12 cellular contexts compared by ENCODE assay signal in genomic region chr11:76654310-76654851, GRCh38. TPM values are rescaled to one million over a fixed set of nuclear protein-coding genes. Genes with fewer than 3 reads are reported as not detected.
DNase-seq lines count a peak whose midpoint lies in the region; ATAC-seq and TF ChIP-seq lines count a peak whose summit lies in the region.
"Had no signal": no experiment of that assay in that cellular context is flagged by ENCODE, and none has a peak within 500 bp of the region (broad histone marks: within the 10 kb centered on the region; RNA-seq: fewer than 3 reads in every experiment).

No MANE protein-coding gene starts in this region.

- intact Hi-C loops in uterus (cut with DNase I; ENCODE audit: low total_unique reads): no loop called here

- DNase-seq in activated CD8-positive, alpha-beta memory T cell treated with anti-CD3 and anti-CD28 coated beads for 24 hours: peak; percentile 24
- no peak for DNase-seq in activated CD8-positive, alpha-beta memory T cell treated with anti-CD3 and anti-CD28 coated beads, Interleukin-2, amount 10 ng/mL, durations not matched to agents 7 days and 5 days
- DNase-seq in fibroblast of villous mesenchyme (ENCODE audit: low read depth): peak; percentile 96
- DNase-seq in myocyte (ENCODE audit: low read depth): peak; percentile 27
- DNase-seq in uterus: peak; percentile 84
- no peak for DNase-seq in NCI-H1436 (lab: John Stamatoyannopoulos, UW)
- DNase-seq: activated gamma-delta T cell; NCI-H2081; stimulated activated naive CD4-positive, alpha-beta T cell treated with Interleukin-2 at 50 U/mL for 16 hours had no signal

- TF ChIP-seq POLR2A in uterus (IDR thresholded peaks at IDR 0.05): no peak

- CTCF ChIA-PET in activated CD8-positive, alpha-beta memory T cell treated with anti-CD3 and anti-CD28 coated beads, Interleukin-2, amount 10 ng/mL, durations not matched to agents 7 days and 5 days (lab: Charles Lee): no interaction called here

- no peaks in the 10 kb centered on the region for H3K27me3 ChIP-seq in uterus

- no peaks in the 10 kb centered on the region for H3K9me3 ChIP-seq in uterus

- peaks cover 14 to 27% of the 10 kb centered on the region in 2 donors for H3K4me1 ChIP-seq in uterus

- no peaks in the 10 kb centered on the region for H3K4me1 Mint-ChIP-seq in activated CD8-positive, alpha-beta memory T cell treated with anti-CD3 and anti-CD28 coated beads, Interleukin-2, amount 10 ng/mL, durations not matched to agents 7 days and 5 days

- H3K36me3 Mint-ChIP-seq in activated CD8-positive, alpha-beta memory T cell treated with anti-CD3 and anti-CD28 coated beads, Interleukin-2, amount 10 ng/mL, durations not matched to agents 7 days and 5 days: no peaks in the 10 kb centered on the region

- no peaks in the 10 kb centered on the region for H3K36me3 ChIP-seq in uterus

- H3K27ac Mint-ChIP-seq in activated CD8-positive, alpha-beta memory T cell treated with anti-CD3 and anti-CD28 coated beads, Interleukin-2, amount 10 ng/mL, durations not matched to agents 7 days and 5 days: no peak overlapping the region

- no peak for ATAC-seq in activated CD8-positive, alpha-beta memory T cell treated with anti-CD3 and anti-CD28 coated beads, Interleukin-2, amount 10 ng/mL, durations not matched to agents 7 days and 5 days
- no peak for ATAC-seq in GM21367 (IDR thresholded peaks at IDR 0.05; ENCODE audit: unreplicated experiment)
- no peak for ATAC-seq in HG02678 (IDR thresholded peaks at IDR 0.05; ENCODE audit: unreplicated experiment)

- peaks cover 17% of the 10 kb centered on the region for H3K27me3 Mint-ChIP-seq in activated CD8-positive, alpha-beta memory T cell treated with anti-CD3 and anti-CD28 coated beads, Interleukin-2, amount 10 ng/mL, durations not matched to agents 7 days and 5 days

- H3K9me3 Mint-ChIP-seq in activated CD8-positive, alpha-beta memory T cell treated with anti-CD3 and anti-CD28 coated beads, Interleukin-2, amount 10 ng/mL, durations not matched to agents 7 days and 5 days (ENCODE audit: low read depth): no peaks in the 10 kb centered on the region

- H3K4me3 ChIP-seq in fibroblast of villous mesenchyme (ENCODE audit: low read depth, low read length): no peak overlapping the region
- no peak overlapping the region for H3K4me3 ChIP-seq in uterus

- peak overlapping the region; percentile 61 to 88 for H3K27ac ChIP-seq in uterus

- no peak overlapping the region for H3K4me3 Mint-ChIP-seq in activated CD8-positive, alpha-beta memory T cell treated with anti-CD3 and anti-CD28 coated beads, Interleukin-2, amount 10 ng/mL, durations not matched to agents 7 days and 5 days

- TF ChIP-seq CTCF in fibroblast of villous mesenchyme (IDR thresholded peaks at IDR 0.05; ENCODE audit: insufficient read depth, low read depth, low read length): no peak
- no peak for TF ChIP-seq CTCF in uterus (IDR thresholded peaks at IDR 0.05)

RNA-seq across cellular contexts. Expression of gene LRRC32, which starts 16.2 kb away (rescaled TPM):
- 1 to 10 TPM in 1 of 2 experiments, under 1 TPM in 1; 0.32 to 4.7 TPM for total RNA-seq in activated CD8-positive, alpha-beta memory T cell treated with anti-CD3 and anti-CD28 coated beads, Interleukin-2, amount 10 ng/mL, durations not matched to agents 7 days and 5 days
- 12.1 and 25.8 TPM in 2 replicates for total RNA-seq in fibroblast of villous mesenchyme
- total RNA-seq in myocyte: 0.16 and 2.0 TPM in 2 replicates
- polyA plus RNA-seq in myocyte (2012): 61.0 TPM
- total RNA-seq in uterus: 100 to 1,000 TPM in 1 of 4 donors, 10 to 100 TPM in 2, 1 to 10 TPM in 1; 10.0 to 121 (median 17.5) TPM
- total RNA-seq: A673 had no signal

Comparison
In these comparisons a context has a peak if more than half of its experiments do, and no peak if none do; other contexts are left out.
1. DNase-seq: peak in activated CD8-positive, alpha-beta memory T cell treated with anti-CD3 and anti-CD28 coated beads for 24 hours (single experiment), fibroblast of villous mesenchyme (single experiment), myocyte (single experiment) and uterus (2 of 2); none in activated CD8-positive, alpha-beta memory T cell treated with anti-CD3 and anti-CD28 coated beads, Interleukin-2, amount 10 ng/mL, durations not matched to agents 7 days and 5 days (single experiment) and NCI-H1436 (single experiment).